ENCODE assay signal across 1 cellular context in the genomic region with DNA sequence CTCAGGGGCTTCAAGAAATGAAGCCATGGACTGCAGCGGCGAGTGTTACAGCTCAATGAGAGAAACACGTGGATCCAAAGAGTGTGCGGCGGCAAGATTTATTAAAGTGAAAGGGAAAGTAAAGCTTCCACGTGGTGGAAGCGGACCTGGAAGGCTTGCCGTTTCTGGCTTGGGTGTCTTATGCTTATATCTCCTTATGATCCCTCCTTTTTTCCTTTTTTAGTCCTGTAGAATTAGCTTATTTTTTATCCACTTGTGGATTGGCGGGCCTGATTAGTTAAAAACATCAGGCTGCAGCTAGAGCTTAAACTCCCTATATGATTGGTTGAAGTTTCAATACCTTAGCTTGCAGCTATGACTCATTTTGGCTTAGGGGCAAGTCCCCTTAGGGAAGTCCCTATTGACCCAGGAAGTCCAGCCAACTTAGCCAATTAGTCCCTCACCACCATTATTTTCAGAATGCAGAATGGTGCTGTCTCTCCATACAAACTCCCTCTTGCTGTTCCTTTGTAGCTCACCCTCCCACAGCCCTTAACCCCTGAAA.
TF ChIP-seq lines count a peak whose summit lies in the region.

No MANE protein-coding gene starts in this region.

TF ChIP-seq in GM12878, 131 proteins besides CTCF, POLR2A, EP300 and RAD21 (continued from another document):
- TF ChIP-seq, protein P1, sequence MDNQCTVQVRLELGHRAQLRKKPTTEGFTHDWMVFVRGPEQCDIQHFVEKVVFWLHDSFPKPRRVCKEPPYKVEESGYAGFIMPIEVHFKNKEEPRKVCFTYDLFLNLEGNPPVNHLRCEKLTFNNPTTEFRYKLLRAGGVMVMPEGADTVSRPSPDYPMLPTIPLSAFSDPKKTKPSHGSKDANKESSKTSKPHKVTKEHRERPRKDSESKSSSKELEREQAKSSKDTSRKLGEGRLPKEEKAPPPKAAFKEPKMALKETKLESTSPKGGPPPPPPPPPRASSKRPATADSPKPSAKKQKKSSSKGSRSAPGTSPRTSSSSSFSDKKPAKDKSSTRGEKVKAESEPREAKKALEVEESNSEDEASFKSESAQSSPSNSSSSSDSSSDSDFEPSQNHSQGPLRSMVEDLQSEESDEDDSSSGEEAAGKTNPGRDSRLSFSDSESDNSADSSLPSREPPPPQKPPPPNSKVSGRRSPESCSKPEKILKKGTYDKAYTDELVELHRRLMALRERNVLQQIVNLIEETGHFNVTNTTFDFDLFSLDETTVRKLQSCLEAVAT (IDR thresholded peaks at IDR 0.05) = peak; percentile 79; the same call in 1 of the 2 replicates
- TF ChIP-seq BCL11A (IDR thresholded peaks at IDR 0.05; ENCODE audit: low read depth, low read length) (peak; percentile 55; the same call in 1 of the 2 replicates), IKZF2 (IDR thresholded peaks at IDR 0.05) (0 out of 4 replicates have a peak, but pooled peaks of 1 of the 2 experiments have one; percentile 23), FOXK2 (IDR thresholded peaks at IDR 0.05) (no peak), RUNX3 (IDR thresholded peaks at IDR 0.05; ENCODE audit: low read length) (peak; percentile 7; the same call in 1 of the 2 replicates), IRF4 (IDR thresholded peaks at IDR 0.05; ENCODE audit: low read depth, low read length) (0 out of 2 replicates have a peak, but pooled peaks have one; percentile 25), HDGF (IDR thresholded peaks at IDR 0.05) (no peak), RELA (IDR thresholded peaks at IDR 0.05; ENCODE audit: borderline replicate concordance, partially characterized antibody) (peak; percentile 74), MTA2 (IDR thresholded peaks at IDR 0.05; ENCODE audit: low read depth) (peak; percentile 61), JUNB (IDR thresholded peaks at IDR 0.05) (peak; percentile 29; the same call in 1 of the 2 replicates)
- TF ChIP-seq, protein P2, sequence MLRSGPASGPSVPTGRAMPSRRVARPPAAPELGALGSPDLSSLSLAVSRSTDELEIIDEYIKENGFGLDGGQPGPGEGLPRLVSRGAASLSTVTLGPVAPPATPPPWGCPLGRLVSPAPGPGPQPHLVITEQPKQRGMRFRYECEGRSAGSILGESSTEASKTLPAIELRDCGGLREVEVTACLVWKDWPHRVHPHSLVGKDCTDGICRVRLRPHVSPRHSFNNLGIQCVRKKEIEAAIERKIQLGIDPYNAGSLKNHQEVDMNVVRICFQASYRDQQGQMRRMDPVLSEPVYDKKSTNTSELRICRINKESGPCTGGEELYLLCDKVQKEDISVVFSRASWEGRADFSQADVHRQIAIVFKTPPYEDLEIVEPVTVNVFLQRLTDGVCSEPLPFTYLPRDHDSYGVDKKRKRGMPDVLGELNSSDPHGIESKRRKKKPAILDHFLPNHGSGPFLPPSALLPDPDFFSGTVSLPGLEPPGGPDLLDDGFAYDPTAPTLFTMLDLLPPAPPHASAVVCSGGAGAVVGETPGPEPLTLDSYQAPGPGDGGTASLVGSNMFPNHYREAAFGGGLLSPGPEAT (IDR thresholded peaks at IDR 0.05; ENCODE audit: low read depth) = peak; percentile 75
- TF ChIP-seq, protein P3, sequence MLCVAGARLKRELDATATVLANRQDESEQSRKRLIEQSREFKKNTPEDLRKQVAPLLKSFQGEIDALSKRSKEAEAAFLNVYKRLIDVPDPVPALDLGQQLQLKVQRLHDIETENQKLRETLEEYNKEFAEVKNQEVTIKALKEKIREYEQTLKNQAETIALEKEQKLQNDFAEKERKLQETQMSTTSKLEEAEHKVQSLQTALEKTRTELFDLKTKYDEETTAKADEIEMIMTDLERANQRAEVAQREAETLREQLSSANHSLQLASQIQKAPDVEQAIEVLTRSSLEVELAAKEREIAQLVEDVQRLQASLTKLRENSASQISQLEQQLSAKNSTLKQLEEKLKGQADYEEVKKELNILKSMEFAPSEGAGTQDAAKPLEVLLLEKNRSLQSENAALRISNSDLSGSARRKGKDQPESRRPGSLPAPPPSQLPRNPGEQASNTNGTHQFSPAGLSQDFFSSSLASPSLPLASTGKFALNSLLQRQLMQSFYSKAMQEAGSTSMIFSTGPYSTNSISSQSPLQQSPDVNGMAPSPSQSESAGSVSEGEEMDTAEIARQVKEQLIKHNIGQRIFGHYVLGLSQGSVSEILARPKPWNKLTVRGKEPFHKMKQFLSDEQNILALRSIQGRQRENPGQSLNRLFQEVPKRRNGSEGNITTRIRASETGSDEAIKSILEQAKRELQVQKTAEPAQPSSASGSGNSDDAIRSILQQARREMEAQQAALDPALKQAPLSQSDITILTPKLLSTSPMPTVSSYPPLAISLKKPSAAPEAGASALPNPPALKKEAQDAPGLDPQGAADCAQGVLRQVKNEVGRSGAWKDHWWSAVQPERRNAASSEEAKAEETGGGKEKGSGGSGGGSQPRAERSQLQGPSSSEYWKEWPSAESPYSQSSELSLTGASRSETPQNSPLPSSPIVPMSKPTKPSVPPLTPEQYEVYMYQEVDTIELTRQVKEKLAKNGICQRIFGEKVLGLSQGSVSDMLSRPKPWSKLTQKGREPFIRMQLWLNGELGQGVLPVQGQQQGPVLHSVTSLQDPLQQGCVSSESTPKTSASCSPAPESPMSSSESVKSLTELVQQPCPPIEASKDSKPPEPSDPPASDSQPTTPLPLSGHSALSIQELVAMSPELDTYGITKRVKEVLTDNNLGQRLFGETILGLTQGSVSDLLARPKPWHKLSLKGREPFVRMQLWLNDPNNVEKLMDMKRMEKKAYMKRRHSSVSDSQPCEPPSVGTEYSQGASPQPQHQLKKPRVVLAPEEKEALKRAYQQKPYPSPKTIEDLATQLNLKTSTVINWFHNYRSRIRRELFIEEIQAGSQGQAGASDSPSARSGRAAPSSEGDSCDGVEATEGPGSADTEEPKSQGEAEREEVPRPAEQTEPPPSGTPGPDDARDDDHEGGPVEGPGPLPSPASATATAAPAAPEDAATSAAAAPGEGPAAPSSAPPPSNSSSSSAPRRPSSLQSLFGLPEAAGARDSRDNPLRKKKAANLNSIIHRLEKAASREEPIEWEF (IDR thresholded peaks at IDR 0.05; ENCODE audit: insufficient replicate concordance, low read depth, low read length) = peak; percentile 53
